11 cellular contexts compared by ENCODE assay signal in the genomic region with DNA sequence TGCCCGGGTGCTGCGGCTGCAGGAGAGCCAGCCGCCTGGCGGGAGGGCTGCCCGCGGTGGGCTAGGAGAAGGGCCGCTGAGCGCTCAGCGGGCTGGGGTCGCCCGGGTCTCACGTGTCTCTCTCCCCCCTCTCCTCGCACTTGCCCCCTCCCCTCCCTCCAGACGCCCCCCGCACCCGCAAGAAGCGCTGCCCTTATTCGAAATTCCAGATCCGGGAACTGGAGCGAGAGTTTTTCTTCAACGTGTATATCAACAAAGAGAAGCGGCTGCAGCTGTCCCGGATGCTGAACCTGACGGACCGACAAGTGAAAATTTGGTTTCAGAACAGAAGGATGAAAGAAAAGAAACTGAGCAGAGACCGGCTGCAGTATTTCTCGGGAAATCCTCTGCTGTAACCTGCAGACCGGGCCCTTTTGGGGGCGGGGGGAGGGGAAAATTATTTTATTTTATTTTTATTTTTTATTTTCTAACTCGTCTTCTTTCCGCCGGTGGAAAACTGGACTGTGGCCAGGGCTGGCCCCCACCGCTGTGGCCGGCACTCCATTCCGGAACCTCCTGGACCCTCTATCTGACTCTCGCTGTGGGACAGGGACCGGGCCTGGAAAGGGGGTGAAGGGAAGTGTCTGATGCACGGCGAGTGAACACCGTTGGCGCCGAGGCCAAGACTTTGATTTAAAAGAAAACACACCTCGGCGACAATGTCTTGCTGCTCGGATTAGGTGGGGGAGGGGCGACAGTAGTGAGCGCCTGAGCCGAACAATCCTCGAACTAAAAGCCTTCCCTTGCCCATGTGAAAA. TPM values are rescaled to one million over a fixed set of nuclear protein-coding genes. Genes with fewer than 3 reads are reported as not detected.
DNase-seq lines count a peak whose midpoint lies in the region; ATAC-seq, FAIRE-seq and TF ChIP-seq lines count a peak whose summit lies in the region.
"Had no signal": no experiment of that assay in that cellular context is flagged by ENCODE, and none has a peak within 500 bp of the region (broad histone marks: within the 10 kb centered on the region; RNA-seq: fewer than 3 reads in every experiment).

No MANE protein-coding gene starts in this region.

- H3K4me1 ChIP-seq in DOHH2 (ENCODE audit: control insufficient read depth, low read length) (peaks cover 38% of the 10 kb centered on the region), H1 (replicated peaks in 1 of 4; ENCODE audit: control insufficient read depth in 3 of 4, insufficient read depth in 4 of 4, low read length in 3 of 4) (peaks cover 0 to 10% (median 4%) of the 10 kb centered on the region in 4 experiments; a peak in 6 of 7 replicates), gastrocnemius medialis (peaks cover 7 to 36% of the 10 kb centered on the region in 2 donors)

- no peak overlapping the region for H2BK15ac ChIP-seq in H1 (ENCODE audit: low read length)

- TF ChIP-seq CTCF in DOHH2 (IDR thresholded peaks at IDR 0.05; ENCODE audit: low read depth, low read length, poor library complexity, severe bottlenecking): no peak
- no peak for TF ChIP-seq CTCF in H1 (IDR thresholded peaks at IDR 0.05; ENCODE audit: control extremely low read depth in 1 of 3, insufficient read depth in 1 of 3, low read depth in 1 of 3, low read length in 3 of 3)
- TF ChIP-seq CTCF in gastrocnemius medialis (IDR thresholded peaks at IDR 0.05 in 4 of 5, conservative IDR thresholded peaks at IDR 0.05 in 1 of 5): no peak

- H3K23ac ChIP-seq in H1 (ENCODE audit: insufficient read length): no peak overlapping the region

- H3K4me3 ChIP-seq in DOHH2 (ENCODE audit: low read length) (peak overlapping the region; percentile 69), H1 (ENCODE audit: extremely low read depth in 1 of 4, insufficient read depth in 2 of 4, low read depth in 3 of 4, low read length in 4 of 4) (peak overlapping the region in 1 of 4 experiments; percentile 50; a peak in 2 of 8 replicates), gastrocnemius medialis (peak overlapping the region; percentile 55 to 64 (median 61))

- CTCF ChIA-PET in H1 (lab: Charles Lee; ENCODE audit: partially characterized antibody): interaction anchor here (0.7 to 1.9 kb wide), 5 partner anchors 10 to 30 kb away, joined by 3 to 7 read pairs (median 4); a partner anchor contains a TSS

- no peaks in the 10 kb centered on the region for H3F3A ChIP-seq in DOHH2 (ENCODE audit: control insufficient read depth, insufficient read depth)

- TF ChIP-seq POLR2A in H1 (IDR thresholded peaks at IDR 0.05; ENCODE audit: control extremely low read depth in 1 of 2, low read depth in 2 of 2, low read length in 2 of 2): no peak
- TF ChIP-seq POLR2A in gastrocnemius medialis (IDR thresholded peaks at IDR 0.05): no peak

- H3K4me2 ChIP-seq in DOHH2 (ENCODE audit: low read length): peak overlapping the region; percentile 71
- H3K4me2 ChIP-seq in H1 (ENCODE audit: insufficient read depth in 1 of 2, low read depth in 2 of 2, low read length in 2 of 2): peak overlapping the region in 1 of 2 experiments; percentile 29; a peak in 1 of 4 replicates

- POLR2A ChIA-PET in H1 (lab: Charles Lee; ENCODE audit: partially characterized antibody): interaction anchor here (0.8 kb wide), 1 partner anchor 12 kb away, joined by 3 read pairs; no protein-coding TSS in a partner anchor

- H3K36me3 ChIP-seq in DOHH2 (ENCODE audit: control insufficient read depth, low read length) (no peaks in the 10 kb centered on the region), H1 (ENCODE audit: control insufficient read depth in 2 of 4, insufficient read depth in 4 of 4, low read length in 3 of 4) (peaks cover 0 to 3% (median 0%) of the 10 kb centered on the region in 4 experiments; a peak in 1 of 8 replicates), gastrocnemius medialis (no peaks in the 10 kb centered on the region)

- H3K27ac ChIP-seq in DOHH2 (ENCODE audit: low read depth, low read length) (peak overlapping the region; percentile 22), H1 (ENCODE audit: low read depth, low read length) (no peak overlapping the region), gastrocnemius medialis (peak overlapping the region; percentile 67 to 81 (median 76))

- H2BK20ac ChIP-seq in H1 (ENCODE audit: low read length): no peak overlapping the region

- no peaks in the 10 kb centered on the region for H3K9me3 ChIP-seq in DOHH2 (ENCODE audit: control insufficient read depth, insufficient read depth, low read length)
- 0 out of 4 replicates have a peak, but pooled peaks cover 0 to 2% of the 10 kb centered on the region in 2 experiments for H3K9me3 ChIP-seq in H1 (ENCODE audit: insufficient read depth in 2 of 2, low read depth in 1 of 2, low read length in 1 of 2)
- no peaks in the 10 kb centered on the region for H3K9me3 ChIP-seq in gastrocnemius medialis

- H2AFZ ChIP-seq in H1 (ENCODE audit: low read length): no peak overlapping the region

- H4K8ac ChIP-seq in H1 (ENCODE audit: extremely low read depth, insufficient read depth, low read length): no peak overlapping the region

- TF ChIP-seq EP300 in H1 (IDR thresholded peaks at IDR 0.05; ENCODE audit: borderline replicate concordance in 1 of 2, low read depth in 2 of 2, low read length in 2 of 2): no peak

- intact Hi-C loops in gastrocnemius medialis (cut with DNase I; ENCODE audit: low total_unique reads): no loop called here

- no peak overlapping the region for H3K4ac ChIP-seq in H1 (replicated peaks; ENCODE audit: insufficient read length, low read depth, low read length)

- DNase-seq in NCI-H2171 (lab: John Stamatoyannopoulos, UW): peak; percentile 34
- no peak for DNase-seq in H1 (ENCODE audit: low read depth in 1 of 2, low spot score in 2 of 2)
- DNase-seq in gastrocnemius medialis: no peak
- DNase-seq in ecto neural progenitor cell (ENCODE audit: low spot score): no peak
- no peak for DNase-seq in AG20443 (ENCODE audit: low spot score)
- DNase-seq in central memory CD4-positive, alpha-beta T cell: no peak
- no peak for DNase-seq in NCI-H1092 (lab: John Stamatoyannopoulos, UW)
- DNase-seq: cerebellar nuclear complex, NCI-H2029 had no signal

- no peak for FAIRE-seq in H1 (lab: Jason Lieb, UNC)
- FAIRE-seq: islet of Langerhans had no signal

- peaks cover 64% of the 10 kb centered on the region for H3K27me3 ChIP-seq in DOHH2 (ENCODE audit: control insufficient read depth, low read length)
- peaks cover 98 to 100% (median 100%) of the 10 kb centered on the region in 4 experiments for H3K27me3 ChIP-seq in H1 (replicated peaks in 1 of 4; ENCODE audit: control insufficient read depth in 3 of 4, extremely low read depth in 1 of 4, insufficient read depth in 3 of 4, low read length in 3 of 4)
- H3K27me3 ChIP-seq in gastrocnemius medialis: peaks cover 83 to 97% (median 95%) of the 10 kb centered on the region in 3 donors

- H4K5ac ChIP-seq in H1 (ENCODE audit: insufficient read length, low read depth, low read length): no peak overlapping the region

- H3K18ac ChIP-seq in H1 (ENCODE audit: extremely low read depth, low read length): no peak overlapping the region

- no peak overlapping the region for H2AK5ac ChIP-seq in H1 (ENCODE audit: low read depth, low read length)

- no peak for ATAC-seq in gastrocnemius medialis

- H3K9ac ChIP-seq in H1 (replicated peaks in 1 of 4; ENCODE audit: extremely low read depth in 1 of 4, low read depth in 3 of 4, low read length in 3 of 4): no peak overlapping the region

- no peak overlapping the region for H2BK5ac ChIP-seq in H1 (ENCODE audit: low read depth, low read length)

- H3K79me1 ChIP-seq in H1 (ENCODE audit: low read depth, low read length): no peaks in the 10 kb centered on the region

- TF ChIP-seq RAD21 in H1 (IDR thresholded peaks at IDR 0.05 in 1 of 2, conservative IDR thresholded peaks at IDR 0.05 in 1 of 2; ENCODE audit: low read depth in 2 of 2, low read length in 2 of 2): no peak

- in situ Hi-C loops in gastrocnemius medialis (cut with MboI; ENCODE audit: low sequenced_read_pairs in 4 of 4): loop anchor here in 3 of 4 donors (25.0 kb wide), 3 partner anchors 237 to 1737 kb away; a partner anchor contains a TSS

- H4K91ac ChIP-seq in H1 (replicated peaks; ENCODE audit: insufficient read length, low read length): no peak overlapping the region

- 6% methylated on average over 30 of the region's 49 CpGs; no CpG with 5 or more reads in 1 of the 2 experiments for WGBS in H1 (ENCODE audit: extremely low coverage in 1 of 2, insufficient coverage in 1 of 2, insufficient read length in 1 of 2, insufficient replicate concordance in 2 of 2, low coverage in 1 of 2, low lambda C conversion rate in 2 of 2, missing lambda C conversion rate in 1 of 2), 2 experiments

- H3K56ac ChIP-seq in H1 (replicated peaks; ENCODE audit: insufficient read length, low read depth, low read length): no peak overlapping the region

- H2BK12ac ChIP-seq in H1 (ENCODE audit: low read depth, low read length): no peak overlapping the region

- no peaks in the 10 kb centered on the region for H3K9me2 ChIP-seq in DOHH2 (replicated peaks; ENCODE audit: control insufficient read depth, low read length)

- H3K14ac ChIP-seq in H1 (ENCODE audit: insufficient read length): no peak overlapping the region

- H3K23me2 ChIP-seq in H1 (ENCODE audit: low read depth, low read length): peaks cover 1% of the 10 kb centered on the region; the same call in 1 of the 2 replicates

- no peak overlapping the region for H2BK120ac ChIP-seq in H1 (replicated peaks; ENCODE audit: low read depth, low read length)

- H3K79me2 ChIP-seq in DOHH2 (ENCODE audit: control insufficient read depth, low read length) (no peaks in the 10 kb centered on the region), H1 (ENCODE audit: control insufficient read depth in 1 of 2, insufficient read depth in 2 of 2, low read length in 2 of 2) (no peaks in the 10 kb centered on the region)

- H4K20me1 ChIP-seq in DOHH2 (ENCODE audit: control insufficient read depth, insufficient read depth, low read depth, low read length) (no peaks in the 10 kb centered on the region; the same call in 1 of the 2 replicates), H1 (replicated peaks in 1 of 2; ENCODE audit: control insufficient read depth in 1 of 2, insufficient read depth in 2 of 2, low read length in 2 of 2) (peaks cover 22 to 28% of the 10 kb centered on the region in 2 experiments)

RNA-seq across cellular contexts. Expression of a gene that starts 0.5 kb away (rescaled TPM):
- not detected in 2 replicates for total RNA-seq in H1 (2021; fragmentation: NEBNext Ultra II Directional; extraction: Animal tissue kit (Norgen Biotek cat#: 25700))
- not detected in 2 replicates for polyA plus RNA-seq in H1 (2011; rRNA removed)
- polyA plus RNA-seq in H1 (2011; cell fraction: cytosol; rRNA removed): not detected
- polyA plus RNA-seq in H1 (2011; cell fraction: nucleus; rRNA removed): not detected
- polyA plus RNA-seq in H1 (2012, experiment 1 of 2): not detected in 4 replicates
- not detected for polyA plus RNA-seq in H1 (2012, experiment 2 of 2)
- not detected for polyA plus RNA-seq in H1 (2013, experiment 1 of 2)
- not detected for polyA plus RNA-seq in H1 (2013, experiment 2 of 2)
- not detected in 2 replicates for polyA minus RNA-seq in H1 (2011; rRNA and poly(A)+ RNA removed)
- polyA minus RNA-seq in H1 (2011; cell fraction: cytosol; rRNA and poly(A)+ RNA removed): not detected
- polyA minus RNA-seq in H1 (2011; cell fraction: nucleus; rRNA and poly(A)+ RNA removed): not detected
- total RNA-seq in gastrocnemius medialis: under 1 TPM in 3 of 4 donors, not detected in 1; 0.35 to 0.83 (median 0.56) TPM

RNA-seq across cellular contexts. Expression of a gene that starts 2.3 kb away (rescaled TPM):
- total RNA-seq in H1 (2021; fragmentation: NEBNext Ultra II Directional; extraction: Animal tissue kit (Norgen Biotek cat#: 25700)): not detected in 2 replicates
- not detected in 2 replicates for polyA plus RNA-seq in H1 (2011; rRNA removed)
- not detected for polyA plus RNA-seq in H1 (2011; cell fraction: cytosol; rRNA removed)
- polyA plus RNA-seq in H1 (2011; cell fraction: nucleus; rRNA removed): not detected
- not detected in 4 replicates for polyA plus RNA-seq in H1 (2012, experiment 1 of 2)
- polyA plus RNA-seq in H1 (2012, experiment 2 of 2): not detected
- polyA plus RNA-seq in H1 (2013, experiment 1 of 2): not detected
- polyA plus RNA-seq in H1 (2013, experiment 2 of 2): not detected
- polyA minus RNA-seq in H1 (2011; rRNA and poly(A)+ RNA removed): not detected in 2 replicates
- 0.88 TPM for polyA minus RNA-seq in H1 (2011; cell fraction: cytosol; rRNA and poly(A)+ RNA removed)
- polyA minus RNA-seq in H1 (2011; cell fraction: nucleus; rRNA and poly(A)+ RNA removed): 0.40 TPM
- total RNA-seq in gastrocnemius medialis: 1 to 10 TPM in 1 of 4 donors, under 1 TPM in 3; 0.24 to 1.1 (median 0.44) TPM

RNA-seq across cellular contexts. Expression of a gene that starts 9.7 kb away (rescaled TPM):
- total RNA-seq in H1 (2021; fragmentation: NEBNext Ultra II Directional; extraction: Animal tissue kit (Norgen Biotek cat#: 25700)): not detected in 2 replicates
- not detected in 2 replicates for polyA plus RNA-seq in H1 (2011; rRNA removed)
- polyA plus RNA-seq in H1 (2011; cell fraction: cytosol; rRNA removed): not detected
- polyA plus RNA-seq in H1 (2011; cell fraction: nucleus; rRNA removed): not detected
- not detected in 4 replicates for polyA plus RNA-seq in H1 (2012, experiment 1 of 2)
- 0.20 TPM for polyA plus RNA-seq in H1 (2012, experiment 2 of 2)
- polyA plus RNA-seq in H1 (2013, experiment 1 of 2): not detected
- not detected for polyA plus RNA-seq in H1 (2013, experiment 2 of 2)
- not detected in 2 replicates for polyA minus RNA-seq in H1 (2011; rRNA and poly(A)+ RNA removed)
- not detected for polyA minus RNA-seq in H1 (2011; cell fraction: cytosol; rRNA and poly(A)+ RNA removed)
- polyA minus RNA-seq in H1 (2011; cell fraction: nucleus; rRNA and poly(A)+ RNA removed): not detected
- 10 to 100 TPM; 23.9 to 48.3 (median 40.3) TPM for total RNA-seq in gastrocnemius medialis

RNA-seq across cellular contexts. Expression of a gene that starts 20.5 kb away (rescaled TPM):
- not detected in 2 replicates for total RNA-seq in H1 (2021; fragmentation: NEBNext Ultra II Directional; extraction: Animal tissue kit (Norgen Biotek cat#: 25700))
- polyA plus RNA-seq in H1 (2011; rRNA removed): not detected in 2 replicates
- polyA plus RNA-seq in H1 (2011; cell fraction: cytosol; rRNA removed): not detected
- not detected for polyA plus RNA-seq in H1 (2011; cell fraction: nucleus; rRNA removed)
- polyA plus RNA-seq in H1 (2012, experiment 1 of 2): not detected in 4 replicates
- not detected for polyA plus RNA-seq in H1 (2012, experiment 2 of 2)
- polyA plus RNA-seq in H1 (2013, experiment 1 of 2): not detected
- polyA plus RNA-seq in H1 (2013, experiment 2 of 2): not detected
- polyA minus RNA-seq in H1 (2011; rRNA and poly(A)+ RNA removed): not detected in 2 replicates
- not detected for polyA minus RNA-seq in H1 (2011; cell fraction: cytosol; rRNA and poly(A)+ RNA removed)
- not detected for polyA minus RNA-seq in H1 (2011; cell fraction: nucleus; rRNA and poly(A)+ RNA removed)
- total RNA-seq in gastrocnemius medialis: not detected

RNA-seq across cellular contexts. Expression of a gene that starts 24.7 kb away (rescaled TPM):
- total RNA-seq in H1 (2021; fragmentation: NEBNext Ultra II Directional; extraction: Animal tissue kit (Norgen Biotek cat#: 25700)): not detected in 2 replicates
- not detected in 2 replicates for polyA plus RNA-seq in H1 (2011; rRNA removed)
- not detected for polyA plus RNA-seq in H1 (2011; cell fraction: cytosol; rRNA removed)
- not detected for polyA plus RNA-seq in H1 (2011; cell fraction: nucleus; rRNA removed)
- polyA plus RNA-seq in H1 (2012, experiment 1 of 2): not detected in 4 replicates
- polyA plus RNA-seq in H1 (2012, experiment 2 of 2): not detected
- not detected for polyA plus RNA-seq in H1 (2013, experiment 1 of 2)
- not detected for polyA plus RNA-seq in H1 (2013, experiment 2 of 2)
- not detected in 2 replicates for polyA minus RNA-seq in H1 (2011; rRNA and poly(A)+ RNA removed)
- not detected for polyA minus RNA-seq in H1 (2011; cell fraction: cytosol; rRNA and poly(A)+ RNA removed)
- not detected for polyA minus RNA-seq in H1 (2011; cell fraction: nucleus; rRNA and poly(A)+ RNA removed)
- 10 to 100 TPM; 13.6 to 37.7 (median 26.3) TPM for total RNA-seq in gastrocnemius medialis

Comparison
In these comparisons a context has a peak if more than half of its experiments do, and no peak if none do; other contexts are left out.
1. RNA of a gene that starts 9.7 kb away (total RNA-seq): 23.9 to 48.3 TPM in gastrocnemius medialis; not detected in H1; every median in the first group is over 10 times any median in the second.